In genomic region chr16:50310308-50311133, GRCh38 we compare ENCODE assay signal across 13 cellular contexts. TPM values are rescaled to one million over a fixed set of nuclear protein-coding genes. Genes with fewer than 3 reads are reported as not detected.
DNase-seq lines count a peak whose midpoint lies in the region; ATAC-seq and TF ChIP-seq lines count a peak whose summit lies in the region.
"Had no signal": no experiment of that assay in that cellular context is flagged by ENCODE, and none has a peak within 500 bp of the region (broad histone marks: within the 10 kb centered on the region; RNA-seq: fewer than 3 reads in every experiment).

No MANE protein-coding gene starts in this region.

- POLR2A ChIA-PET in HEK293 (lab: Yijun Ruan, JAX) = interaction anchor here (0.8 kb wide), 1 partner anchor 65 kb away, joined by 3 read pairs; no protein-coding TSS in a partner anchor

- H4K20me1 ChIP-seq in osteoblast (ENCODE audit: insufficient read depth, low read length) = peaks cover 2% of the 10 kb centered on the region

- no peak overlapping the region for H3K4me3 ChIP-seq in HEK293 (ENCODE audit: low read depth, low read length)
- H3K4me3 ChIP-seq in osteoblast (ENCODE audit: insufficient read depth, low read length) = no peak overlapping the region
- H3K4me3 ChIP-seq: upper lobe of right lung had no signal

- H3K27ac Mint-ChIP-seq in T-helper 2 cell treated with Interferon-gamma antibody and Interleukin-4, amounts not matched to agents 5 μg/mL and 100 μg/mL, for 36 hours = peak overlapping the region; percentile 47
- H3K27ac Mint-ChIP-seq in dendritic cell treated with granulocyte-macrophage colony-stimulating factor and Interleukin-4, amounts not matched to agents 40 ng/mL and 50 ng/mL, for 4 days = peak overlapping the region; percentile 67

- peaks cover 50% of the 10 kb centered on the region for H3K36me3 Mint-ChIP-seq in T-helper 2 cell treated with Interferon-gamma antibody and Interleukin-4, amounts not matched to agents 5 μg/mL and 100 μg/mL, for 36 hours (ENCODE audit: low read depth)
- peaks cover 100% of the 10 kb centered on the region for H3K36me3 Mint-ChIP-seq in dendritic cell treated with granulocyte-macrophage colony-stimulating factor and Interleukin-4, amounts not matched to agents 40 ng/mL and 50 ng/mL, for 4 days (ENCODE audit: low read depth)

- H3K9me3 Mint-ChIP-seq in T-helper 2 cell treated with Interferon-gamma antibody and Interleukin-4, amounts not matched to agents 5 μg/mL and 100 μg/mL, for 36 hours = no peaks in the 10 kb centered on the region
- no peaks in the 10 kb centered on the region for H3K9me3 Mint-ChIP-seq in dendritic cell treated with granulocyte-macrophage colony-stimulating factor and Interleukin-4, amounts not matched to agents 40 ng/mL and 50 ng/mL, for 4 days

- H2AFZ ChIP-seq in osteoblast (ENCODE audit: low read length) = no peak overlapping the region

- H3K9me3 ChIP-seq in HEK293 (ENCODE audit: control insufficient read depth, insufficient read depth, low read depth, low read length) (no peaks in the 10 kb centered on the region), osteoblast (ENCODE audit: low read depth, low read length) (no peaks in the 10 kb centered on the region)
- H3K9me3 ChIP-seq: upper lobe of right lung had no signal

- H3K27me3 Mint-ChIP-seq in T-helper 2 cell treated with Interferon-gamma antibody and Interleukin-4, amounts not matched to agents 5 μg/mL and 100 μg/mL, for 36 hours (ENCODE audit: low read depth) = no peaks in the 10 kb centered on the region
- no peaks in the 10 kb centered on the region for H3K27me3 Mint-ChIP-seq in dendritic cell treated with granulocyte-macrophage colony-stimulating factor and Interleukin-4, amounts not matched to agents 40 ng/mL and 50 ng/mL, for 4 days

- H3K79me2 ChIP-seq in osteoblast (ENCODE audit: insufficient read depth, low read length) = no peaks in the 10 kb centered on the region

- H3K27ac ChIP-seq in HEK293 (ENCODE audit: extremely low read depth, low read depth, low read length) (no peak overlapping the region), osteoblast (ENCODE audit: low read depth, low read length) (no peak overlapping the region)
- H3K27ac ChIP-seq: upper lobe of right lung had no signal

- no peak overlapping the region for H3K4me2 ChIP-seq in osteoblast (ENCODE audit: insufficient read depth, low read length)

- H3K4me3 Mint-ChIP-seq in T-helper 2 cell treated with Interferon-gamma antibody and Interleukin-4, amounts not matched to agents 5 μg/mL and 100 μg/mL, for 36 hours = no peak overlapping the region
- H3K4me3 Mint-ChIP-seq in dendritic cell treated with granulocyte-macrophage colony-stimulating factor and Interleukin-4, amounts not matched to agents 40 ng/mL and 50 ng/mL, for 4 days = no peak overlapping the region

- no peaks in the 10 kb centered on the region for H3K27me3 ChIP-seq in osteoblast (ENCODE audit: insufficient read depth, low read length)
- H3K27me3 ChIP-seq: upper lobe of right lung had no signal

- no peak for DNase-seq in T-helper 2 cell treated with Interferon-gamma antibody and Interleukin-4, amounts not matched to agents 5 μg/mL and 100 μg/mL, for 36 hours (ENCODE audit: low spot score)
- DNase-seq in T-helper 2 cell (no peak), osteoblast (ENCODE audit: insufficient read length, low spot score, missing footprints) (peak; percentile 65), NCI-H1436 treated with DMSO at 0.1 percent for 48 hours (lab: John Stamatoyannopoulos, UW) (no peak), NCI-H2227 treated with DMSO at 0.1 percent for 48 hours (lab: John Stamatoyannopoulos, UW) (no peak)
- DNase-seq: EL, IMR-90, NCI-H2107, SHP77, upper lobe of right lung had no signal

- intact Hi-C loops in dendritic cell treated with granulocyte-macrophage colony-stimulating factor and Interleukin-4, amounts not matched to agents 40 ng/mL and 50 ng/mL, for 4 days (cut with micrococcal nuclease) = loop anchor here (5.0 kb wide), 1 partner anchor 33 kb away; no protein-coding TSS in a partner anchor

- CTCF ChIA-PET in HEK293 (lab: Yijun Ruan, JAX) = interaction anchor here (0.5 to 1.2 kb wide), 5 partner anchors 8 to 286 kb away, joined by 3 to 5 read pairs (median 3); partner anchors contain the start of gene CNEP1R1

- H3K36me3 ChIP-seq in HEK293 (ENCODE audit: control insufficient read depth in 2 of 2, insufficient read depth in 1 of 2, low read length in 2 of 2) = peaks cover 0 to 37% of the 10 kb centered on the region in 2 experiments; a peak in 2 of 3 replicates
- peaks cover 40% of the 10 kb centered on the region for H3K36me3 ChIP-seq in osteoblast (ENCODE audit: insufficient read depth, low read length)

- no peak for TF ChIP-seq CTCF in HEK293 (tag by site-specific recombination; IDR thresholded peaks at IDR 0.05)
- TF ChIP-seq CTCF in osteoblast (IDR thresholded peaks at IDR 0.05; ENCODE audit: extremely low read depth, low read depth, low read length) = no peak

- H3K4me1 Mint-ChIP-seq in T-helper 2 cell treated with Interferon-gamma antibody and Interleukin-4, amounts not matched to agents 5 μg/mL and 100 μg/mL, for 36 hours (ENCODE audit: low read depth) = peaks cover 8% of the 10 kb centered on the region
- peaks cover 85% of the 10 kb centered on the region for H3K4me1 Mint-ChIP-seq in dendritic cell treated with granulocyte-macrophage colony-stimulating factor and Interleukin-4, amounts not matched to agents 40 ng/mL and 50 ng/mL, for 4 days (ENCODE audit: low read depth)

- ATAC-seq in GM18873 (IDR thresholded peaks at IDR 0.05; ENCODE audit: low FRiP score, unreplicated experiment) = no peak
- ATAC-seq: upper lobe of right lung had no signal

- H3K4me1 ChIP-seq in HEK293 (ENCODE audit: control insufficient read depth, insufficient read depth, low read length) = no peaks in the 10 kb centered on the region
- H3K4me1 ChIP-seq in osteoblast (ENCODE audit: insufficient read depth, low read length) = peaks cover 10% of the 10 kb centered on the region

TF ChIP-seq in HEK293, 187 proteins besides CTCF, POLR2A, EP300 and RAD21:
- TF ChIP-seq ZNF449 (tag by site-specific recombination; IDR thresholded peaks at IDR 0.05) (no peak), ZNF16 (tag by site-specific recombination; IDR thresholded peaks at IDR 0.05; ENCODE audit: low read depth) (peak; percentile 76; the same call in 1 of the 2 replicates)

RNA-seq across cellular contexts. Expression of gene ADCY7, which starts 44.2 kb away (rescaled TPM):
- total RNA-seq in osteoblast = 49.5 and 51.0 TPM in 2 replicates

RNA-seq across cellular contexts. Expression of gene BRD7, which starts 58.3 kb away (rescaled TPM):
- total RNA-seq in osteoblast = 22.8 and 30.6 TPM in 2 replicates
